Comparison of ENCODE assay signal across 8 cellular contexts in the genomic region with DNA sequence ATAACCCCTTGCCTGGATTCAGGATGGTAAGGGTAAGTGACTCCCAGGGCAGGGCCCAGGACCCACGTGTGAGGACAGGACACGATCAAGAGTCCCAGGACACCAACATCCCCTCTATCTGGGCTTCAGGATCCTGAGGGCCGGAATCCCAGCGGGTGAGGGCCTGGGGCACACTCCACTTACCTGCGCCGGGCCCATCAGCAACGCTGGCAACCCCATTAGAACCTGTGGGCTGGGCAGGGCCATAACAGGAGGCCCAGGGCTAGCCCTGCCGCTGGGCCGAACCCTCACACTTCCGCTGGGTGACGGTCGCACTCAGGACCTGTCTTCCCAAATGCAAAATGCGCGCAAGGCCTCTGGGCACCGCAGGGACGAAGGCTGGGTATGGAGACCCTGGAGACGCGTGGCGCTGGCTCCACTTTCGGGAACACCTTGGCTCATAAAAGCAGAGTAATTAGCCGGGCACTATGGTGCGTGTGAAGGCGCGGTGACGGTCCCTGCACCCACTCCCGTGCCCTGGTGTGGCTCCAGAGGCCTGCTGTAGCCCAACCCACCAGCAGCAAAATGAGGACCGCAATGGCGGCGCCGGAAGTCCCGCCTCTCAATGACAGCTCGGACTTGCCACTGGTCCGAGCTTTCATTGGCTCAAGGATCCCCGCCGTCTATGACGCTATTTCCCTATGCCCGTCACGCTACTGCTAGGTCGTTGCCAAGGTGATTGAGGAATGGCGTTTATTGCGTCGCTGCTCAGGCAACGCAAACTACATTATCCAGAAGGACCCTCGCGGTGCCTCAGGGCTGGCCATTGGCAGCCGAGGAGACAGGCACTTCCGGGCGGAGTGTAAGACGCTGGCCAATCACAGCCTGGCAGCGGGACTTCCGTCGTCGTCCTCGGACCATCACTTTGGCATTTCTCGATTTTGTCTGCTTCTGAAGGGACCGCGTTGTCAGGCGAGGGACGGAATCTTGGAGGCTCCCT. TPM values are rescaled to one million over a fixed set of nuclear protein-coding genes. Genes with fewer than 3 reads are reported as not detected.
DNase-seq lines count a peak whose midpoint lies in the region; ATAC-seq and TF ChIP-seq lines count a peak whose summit lies in the region.

ZNF132 (minus strand) TSS at position 578 of the 979 bp plus-strand sequence; CDS start at position 246, 332 bp downstream.

- H3K36me3 ChIP-seq in WERI-Rb-1 (peaks cover 32% of the 10 kb centered on the region), iPS-20b (ENCODE audit: insufficient read depth, low read depth, low read length) (peaks cover 16% of the 10 kb centered on the region), skeletal muscle tissue (ENCODE audit: control insufficient read depth in 3 of 3, insufficient read depth in 3 of 3, low read length in 3 of 3) (peaks cover 29 to 31% (median 30%) of the 10 kb centered on the region in 3 donors)

- H3K4me3 ChIP-seq in WERI-Rb-1 (ENCODE audit: low read depth, low read length) (peak within 1 kb of the TSS; percentile 82), cardiac fibroblast (replicated peaks in 1 of 2; ENCODE audit: low read depth in 2 of 2, low read length in 2 of 2) (peak within 1 kb of the TSS; percentile 72 to 93), iPS-20b (ENCODE audit: low read length) (peak within 1 kb of the TSS; percentile 75), skeletal muscle tissue (ENCODE audit: low read length in 3 of 3) (peak within 1 kb of the TSS; percentile 91 to 99 (median 93))

- no peaks in the 10 kb centered on the region for H3K27me3 ChIP-seq in WERI-Rb-1 (ENCODE audit: insufficient read depth, low read depth, severe bottlenecking)
- H3K27me3 ChIP-seq in iPS-20b (ENCODE audit: insufficient read depth, low read length) = peaks cover 1% of the 10 kb centered on the region; the same call in 1 of the 2 replicates
- H3K27me3 ChIP-seq in skeletal muscle tissue (ENCODE audit: control insufficient read depth in 3 of 3, insufficient read depth in 3 of 3, low read length in 3 of 3) = peaks cover 0 to 4% (median 4%) of the 10 kb centered on the region in 3 donors

- H3K9me3 ChIP-seq in WERI-Rb-1 (ENCODE audit: severe bottlenecking) = peaks cover 10% of the 10 kb centered on the region
- peaks cover 42% of the 10 kb centered on the region for H3K9me3 ChIP-seq in iPS-20b (ENCODE audit: insufficient read depth, low read depth, low read length)
- peaks cover 14 to 37% (median 31%) of the 10 kb centered on the region in 3 donors for H3K9me3 ChIP-seq in skeletal muscle tissue (ENCODE audit: control insufficient read depth in 3 of 3, low read length in 3 of 3)

- H3K9ac ChIP-seq in iPS-20b (ENCODE audit: low read depth, low read length) (peak within 1 kb of the TSS; percentile 25; the same call in 1 of the 2 replicates), skeletal muscle tissue (ENCODE audit: low read depth in 1 of 3, low read length in 3 of 3) (peak within 1 kb of the TSS; percentile 68 to 87 (median 86))

- DNase-seq in EH (ENCODE audit: low read depth) = peak; percentile 100
- peak; percentile 98 for DNase-seq in NAMALWA (ENCODE audit: low spot score)
- DNase-seq in WERI-Rb-1 = peak; percentile 97
- DNase-seq in cardiac fibroblast (ENCODE audit: low read depth in 2 of 2) = peak; percentile 100
- no peak for DNase-seq in SHP77 treated with DMSO at 0.1 percent for 48 hours (lab: John Stamatoyannopoulos, UW)

- H3K4me1 ChIP-seq in iPS-20b (ENCODE audit: insufficient read depth, low read length) (no peaks in the 10 kb centered on the region), skeletal muscle tissue (ENCODE audit: control insufficient read depth in 3 of 3, insufficient read depth in 3 of 3, low read length in 3 of 3) (peaks cover 13 to 23% (median 18%) of the 10 kb centered on the region in 3 donors)

- peak; percentile 94 for ATAC-seq in GM21825 (IDR thresholded peaks at IDR 0.05; ENCODE audit: unreplicated experiment)

- H3K27ac ChIP-seq in WERI-Rb-1 (peak within 1 kb of the TSS; percentile 63), iPS-20b (ENCODE audit: low read length) (no peak within 1 kb of the TSS), skeletal muscle tissue (ENCODE audit: low read depth, low read length) (peak within 1 kb of the TSS; percentile 68)

- TF ChIP-seq CTCF in WERI-Rb-1 (IDR thresholded peaks at IDR 0.05; ENCODE audit: low read depth, low read length) (no peak), cardiac fibroblast (IDR thresholded peaks at IDR 0.05; ENCODE audit: low read depth, low read length) (no peak)

RNA-seq across cellular contexts. Expression of gene ZNF132, which starts in this region (rescaled TPM):
- total RNA-seq in skeletal muscle tissue = 9.9 TPM
